ENCODE assay signal across 17 cellular contexts in the genomic region with DNA sequence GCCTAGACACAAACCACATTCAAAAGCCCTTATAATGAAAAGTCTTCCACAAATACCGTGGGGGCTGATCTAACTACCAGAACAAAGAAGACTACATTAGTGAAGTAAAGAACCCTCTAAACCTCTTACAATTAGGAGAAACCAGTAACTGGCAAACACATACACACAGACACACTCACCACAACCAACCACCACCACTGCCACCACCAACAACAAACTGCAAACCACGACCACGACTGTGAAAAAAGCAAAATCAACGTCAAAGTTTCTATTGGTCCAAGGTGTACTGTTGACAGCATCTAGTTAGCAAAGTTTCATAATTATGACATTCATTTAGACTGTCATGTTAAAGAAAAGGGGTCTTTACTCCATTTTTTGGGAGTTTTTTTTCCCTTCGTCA. TPM values are rescaled to one million over a fixed set of nuclear protein-coding genes. Genes with fewer than 3 reads are reported as not detected.
DNase-seq lines count a peak whose midpoint lies in the region; ATAC-seq, FAIRE-seq and TF ChIP-seq lines count a peak whose summit lies in the region.
"Had no signal": no experiment of that assay in that cellular context is flagged by ENCODE, and none has a peak within 500 bp of the region (broad histone marks: within the 10 kb centered on the region; RNA-seq: fewer than 3 reads in every experiment).

No MANE protein-coding gene starts in this region.

- H3K4me3 Mint-ChIP-seq in astrocyte (ENCODE audit: unreplicated experiment) (no peak overlapping the region), mesothelial cell of epicardium (peak overlapping the region; percentile 1), type B pancreatic cell (peak overlapping the region; percentile 69)
- H3K4me3 Mint-ChIP-seq: CD4-positive, alpha-beta memory T cell had no signal

- H3K9me3 ChIP-seq in right cardiac atrium (ENCODE audit: control insufficient read depth, low read length) (no peaks in the 10 kb centered on the region), astrocyte (ENCODE audit: insufficient read depth, low read depth, low read length) (no peaks in the 10 kb centered on the region)
- H3K9me3 ChIP-seq: pancreas had no signal

- H3K36me3 ChIP-seq in astrocyte (ENCODE audit: insufficient read depth, low read length): no peaks in the 10 kb centered on the region
- H3K36me3 ChIP-seq: pancreas, WERI-Rb-1 had no signal

- H3K36me3 Mint-ChIP-seq in astrocyte (ENCODE audit: low read depth, unreplicated experiment): no peaks in the 10 kb centered on the region
- no peaks in the 10 kb centered on the region for H3K36me3 Mint-ChIP-seq in mesothelial cell of epicardium
- H3K36me3 Mint-ChIP-seq in type B pancreatic cell: peaks cover 20% of the 10 kb centered on the region
- H3K36me3 Mint-ChIP-seq: CD4-positive, alpha-beta memory T cell had no signal

- H3K27ac Mint-ChIP-seq in astrocyte (ENCODE audit: unreplicated experiment) (no peak overlapping the region), mesothelial cell of epicardium (peak overlapping the region; percentile 23), type B pancreatic cell (no peak overlapping the region)
- H3K27ac Mint-ChIP-seq: CD4-positive, alpha-beta memory T cell; H9 had no signal

- H3K79me2 ChIP-seq in astrocyte (ENCODE audit: insufficient read depth, low read length): no peaks in the 10 kb centered on the region

- no peaks in the 10 kb centered on the region for H3K4me1 Mint-ChIP-seq in astrocyte (ENCODE audit: low read depth, unreplicated experiment)
- peaks cover 33% of the 10 kb centered on the region for H3K4me1 Mint-ChIP-seq in mesothelial cell of epicardium
- peaks cover 19% of the 10 kb centered on the region for H3K4me1 Mint-ChIP-seq in type B pancreatic cell (ENCODE audit: unreplicated experiment)

- intact Hi-C loops in right cardiac atrium (cut with DNase I): no loop called here
- intact Hi-C loops in left cardiac atrium (cut with DNase I): loop anchor here in 1 of 2 donors (10.0 kb wide), 1 partner anchor 149 kb away; no protein-coding TSS in a partner anchor

- H3K4me1 ChIP-seq in right cardiac atrium (ENCODE audit: control insufficient read depth, insufficient read depth, low read length) (peaks cover 2% of the 10 kb centered on the region), astrocyte (ENCODE audit: insufficient read depth, low read length) (peaks cover 10% of the 10 kb centered on the region)
- H3K4me1 ChIP-seq: pancreas had no signal

- H3K9ac ChIP-seq in astrocyte (ENCODE audit: low read length): no peak overlapping the region

- peak overlapping the region; percentile 46 for H3K4me3 ChIP-seq in right cardiac atrium (ENCODE audit: low read length)
- H3K4me3 ChIP-seq in astrocyte (ENCODE audit: insufficient read depth, low read depth, low read length): no peak overlapping the region

- H3K27me3 ChIP-seq in right cardiac atrium (ENCODE audit: control insufficient read depth, insufficient read depth): no peaks in the 10 kb centered on the region
- peaks cover 17% of the 10 kb centered on the region for H3K27me3 ChIP-seq in astrocyte (ENCODE audit: insufficient read depth, low read length)
- H3K27me3 ChIP-seq: pancreas had no signal

- no peak overlapping the region for H2AFZ ChIP-seq in astrocyte (ENCODE audit: low read depth, low read length)

- DNase-seq in right cardiac atrium: no peak
- no peak for DNase-seq in left cardiac atrium
- DNase-seq in astrocyte (ENCODE audit: low read depth): no peak
- DNase-seq in mesothelial cell of epicardium (ENCODE audit: low spot score in 2 of 2, unreplicated experiment in 2 of 2): no peak
- DNase-seq in type B pancreatic cell (ENCODE audit: extremely low spot score, unreplicated experiment): no peak
- DNase-seq in C1 segment of cervical spinal cord (lab: John Stamatoyannopoulos, UW): no peak
- DNase-seq in KBM-7: no peak
- DNase-seq: activated effector memory CD4-positive, alpha-beta T cell treated with Interleukin-2 at 50 U/mL for 16 hours; amygdala; CD4-positive, alpha-beta memory T cell; H9; left ventricle myocardium superior; NCI-H1694; NCI-H774; pancreas; stimulated activated CD4-positive, alpha-beta T cell treated with anti-CD3 and anti-CD28 coated beads, Interleukin-4, amount 100 ng/mL, for 24 hours; WERI-Rb-1 had no signal

- in situ Hi-C loops in KBM-7 (cut with MboI; ENCODE audit: low pct_unique_long_range_greater_than_20kb, low sequenced_read_pairs): no loop called here

- H3K27me3 Mint-ChIP-seq in astrocyte (ENCODE audit: low read depth, unreplicated experiment): peaks cover 15% of the 10 kb centered on the region
- H3K27me3 Mint-ChIP-seq in mesothelial cell of epicardium (ENCODE audit: low read depth): peaks cover 25% of the 10 kb centered on the region
- peaks cover 31% of the 10 kb centered on the region for H3K27me3 Mint-ChIP-seq in type B pancreatic cell

- ATAC-seq in right cardiac atrium (no peak), left cardiac atrium (no peak)
- ATAC-seq: left ventricle myocardium superior, pancreas had no signal

- FAIRE-seq in astrocyte (lab: Jason Lieb, UNC): no peak
- FAIRE-seq: pancreas had no signal

- WGBS in right cardiac atrium: 71% methylated on average over 5 of the region's 5 CpGs

- H3K9me3 Mint-ChIP-seq in astrocyte (ENCODE audit: unreplicated experiment): no peaks in the 10 kb centered on the region
- no peaks in the 10 kb centered on the region for H3K9me3 Mint-ChIP-seq in mesothelial cell of epicardium
- no peaks in the 10 kb centered on the region for H3K9me3 Mint-ChIP-seq in type B pancreatic cell
- H3K9me3 Mint-ChIP-seq: CD4-positive, alpha-beta memory T cell; H9 had no signal

- no peak for TF ChIP-seq CTCF in astrocyte (IDR thresholded peaks at IDR 0.05; ENCODE audit: insufficient read depth, low read depth, low read length)
- no peak for TF ChIP-seq CTCF in mesothelial cell of epicardium (IDR thresholded peaks at IDR 0.05; ENCODE audit: unreplicated experiment)
- no peak for TF ChIP-seq CTCF in type B pancreatic cell (conservative IDR thresholded peaks at IDR 0.05)

- H3K4me2 ChIP-seq in astrocyte (ENCODE audit: low read length): peak overlapping the region; percentile 10

- no peaks in the 10 kb centered on the region for H4K20me1 ChIP-seq in astrocyte (ENCODE audit: insufficient read depth, low read length)

- H3K27ac ChIP-seq in right cardiac atrium (ENCODE audit: low read length) (no peak overlapping the region), astrocyte (ENCODE audit: low read depth, low read length) (no peak overlapping the region)
- H3K27ac ChIP-seq: pancreas, WERI-Rb-1 had no signal

RNA-seq across cellular contexts. Expression of gene CDO1, which starts 2.7 kb away (rescaled TPM):
- total RNA-seq in right cardiac atrium (10 to 100 TPM; 12.2 to 29.0 (median 15.8) TPM), left cardiac atrium (10 to 100 TPM; 12.9 to 41.4 TPM), astrocyte (3.9 and 6.1 TPM in 2 replicates), mesothelial cell of epicardium (9.9 to 13.1 TPM (median 11.8 TPM) in 3 replicates), type B pancreatic cell (ENCODE audit: low replicate concordance) (4.4 and 27.9 TPM in 2 replicates)
- polyA plus RNA-seq in right cardiac atrium: 25.6 TPM
- polyA plus RNA-seq: CD4-positive, alpha-beta memory T cell had no signal

RNA-seq across cellular contexts. Expression of gene ATG12, which starts 27.6 kb away (rescaled TPM):
- total RNA-seq in right cardiac atrium (10 to 100 TPM; 25.3 to 31.6 (median 28.8) TPM), left cardiac atrium (10 to 100 TPM; 26.4 to 31.8 TPM), astrocyte (58.3 and 66.3 TPM in 2 replicates), mesothelial cell of epicardium (40.2 to 46.7 TPM (median 43.0 TPM) in 3 replicates), type B pancreatic cell (ENCODE audit: low replicate concordance) (34.4 and 45.9 TPM in 2 replicates)
- polyA plus RNA-seq in right cardiac atrium: 22.9 TPM

RNA-seq across cellular contexts. Expression of gene AP3S1, which starts 28.0 kb away (rescaled TPM):
- total RNA-seq in right cardiac atrium (10 to 100 TPM; 70.9 to 82.2 (median 77.6) TPM), left cardiac atrium (10 to 100 TPM; 64.3 to 76.8 TPM), astrocyte (108 and 110 TPM in 2 replicates), mesothelial cell of epicardium (52.1 to 56.0 TPM (median 52.3 TPM) in 3 replicates), type B pancreatic cell (ENCODE audit: low replicate concordance) (77.5 and 78.1 TPM in 2 replicates)
- polyA plus RNA-seq in right cardiac atrium: 73.0 TPM
